In the genomic region with DNA sequence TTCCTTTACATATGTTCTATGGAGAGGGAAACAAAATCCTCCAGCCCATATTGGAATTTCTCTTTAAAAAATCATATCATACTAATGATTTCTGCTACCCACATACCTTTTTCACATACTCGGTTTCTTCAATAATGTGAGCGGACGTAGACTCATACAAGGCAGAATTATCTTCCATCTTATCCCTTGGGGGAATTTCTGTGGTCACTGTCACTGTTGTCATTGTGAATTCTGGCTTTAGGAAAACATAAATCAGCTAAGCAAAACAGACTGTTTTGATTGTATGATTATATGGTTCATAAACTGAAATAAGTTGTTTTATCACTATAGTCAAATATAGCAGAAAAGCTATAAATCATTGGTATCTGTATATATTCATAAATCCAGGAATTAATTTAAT, we compare ENCODE assay signal across 28 cellular contexts. TPM values are rescaled to one million over a fixed set of nuclear protein-coding genes. Genes with fewer than 3 reads are reported as not detected.
"Had no signal": no experiment of that assay in that cellular context is flagged by ENCODE, and none has a peak within 500 bp of the region (broad histone marks: within the 10 kb centered on the region; RNA-seq: fewer than 3 reads in every experiment).

No MANE protein-coding gene starts in this region.

- H3K4me1 ChIP-seq: parathyroid adenoma, psoas muscle, vagina had no signal

- H3K36me3 ChIP-seq: left lung, right atrium auricular region, right lobe of liver, tibial nerve, vagina had no signal

- H3K27me3 Mint-ChIP-seq: naive thymus-derived CD8-positive, alpha-beta T cell; stimulated activated memory B cell treated with anti-CD40 and anti-IgM and Interleukin-4, amounts not matched to agents 10 μg/mL and 1 μg/mL and 100 μg/mL, for 72 hours; stimulated activated naive CD8-positive, alpha-beta T cell treated with anti-CD3 and anti-CD28 coated beads, Interleukin-15, amount 100 ng/mL, for 72 hours had no signal

- H3K4me3 ChIP-seq: left lung, lower lobe of right lung, psoas muscle, right atrium auricular region, right lobe of liver, smooth muscle cell, tibial nerve, upper lobe of left lung, vagina had no signal

- H3K4me3 Mint-ChIP-seq: naive thymus-derived CD8-positive, alpha-beta T cell; nephron; neural crest cell; stimulated activated memory B cell treated with anti-CD40 and anti-IgM and Interleukin-4, amounts not matched to agents 10 μg/mL and 1 μg/mL and 100 μg/mL, for 72 hours; stimulated activated naive CD8-positive, alpha-beta T cell treated with anti-CD3 and anti-CD28 coated beads, Interleukin-15, amount 100 ng/mL, for 72 hours had no signal

- H3K27ac ChIP-seq: left lung, lower lobe of right lung, parathyroid adenoma, psoas muscle, right atrium auricular region, right lobe of liver, tibial nerve, upper lobe of left lung, vagina had no signal

- H3K79me2 ChIP-seq: parathyroid adenoma had no signal

- H3K27me3 ChIP-seq: left lung, right atrium auricular region, right lobe of liver, tibial nerve, upper lobe of left lung, vagina had no signal

- H3K27ac Mint-ChIP-seq: naive thymus-derived CD8-positive, alpha-beta T cell; nephron; stimulated activated memory B cell treated with anti-CD40 and anti-IgM and Interleukin-4, amounts not matched to agents 10 μg/mL and 1 μg/mL and 100 μg/mL, for 72 hours; stimulated activated naive CD8-positive, alpha-beta T cell treated with anti-CD3 and anti-CD28 coated beads, Interleukin-15, amount 100 ng/mL, for 72 hours had no signal

- H2AFZ ChIP-seq: parathyroid adenoma had no signal

- H3K4me2 ChIP-seq: smooth muscle cell had no signal

- H3K36me3 Mint-ChIP-seq: naive thymus-derived CD8-positive, alpha-beta T cell; stimulated activated memory B cell treated with anti-CD40 and anti-IgM and Interleukin-4, amounts not matched to agents 10 μg/mL and 1 μg/mL and 100 μg/mL, for 72 hours had no signal

- H3K9me3 Mint-ChIP-seq: naive thymus-derived CD8-positive, alpha-beta T cell; nephron; neural crest cell; stimulated activated memory B cell treated with anti-CD40 and anti-IgM and Interleukin-4, amounts not matched to agents 10 μg/mL and 1 μg/mL and 100 μg/mL, for 72 hours; stimulated activated naive CD8-positive, alpha-beta T cell treated with anti-CD3 and anti-CD28 coated beads, Interleukin-15, amount 100 ng/mL, for 72 hours had no signal

- H3K9me3 ChIP-seq: left lung, lower lobe of right lung, psoas muscle, right atrium auricular region, right lobe of liver, tibial nerve, upper lobe of left lung, vagina had no signal

- DNase-seq: hippocampal formation; kidney; left colon; left lung; lower lobe of right lung; mammary epithelial cell; mesenchymal stem cell; naive thymus-derived CD8-positive, alpha-beta T cell; nucleus accumbens; psoas muscle; right lobe of liver; stimulated activated CD4-positive, alpha-beta T cell treated with anti-CD3 and anti-CD28 coated beads, Interleukin-1b, Interleukin-23, amount 100 ng/mL, for 48 hours; stimulated activated CD4-positive, alpha-beta T cell treated with anti-CD3 and anti-CD28 coated beads, Interleukin-2, amount 100 ng/mL, for 48 hours; stimulated activated CD4-positive, alpha-beta T cell treated with anti-CD3 and anti-CD28 coated beads, Interleukin-4, amount 100 ng/mL, for 4 hours; stimulated activated CD8-positive, alpha-beta memory T cell treated with anti-CD3 and anti-CD28 coated beads, Interleukin-4, amount 100 ng/mL, for 48 hours; stimulated activated naive CD4-positive, alpha-beta T cell treated with Interleukin-2 at 50 U/mL for 16 hours; stimulated activated naive CD8-positive, alpha-beta T cell treated with anti-CD3 and anti-CD28 coated beads, Interleukin-15, amount 100 ng/mL, for 72 hours; substantia nigra; upper lobe of left lung had no signal

- H3K9ac ChIP-seq: parathyroid adenoma had no signal

RNA-seq across cellular contexts. Expression of gene CCDC68, which starts 16.7 kb away (rescaled TPM):
- total RNA-seq: naive thymus-derived CD8-positive, alpha-beta T cell; neural crest cell; osteocyte had no signal
- polyA plus RNA-seq: naive thymus-derived CD8-positive, alpha-beta T cell had no signal
